ENCODE assay signal across 9 cellular contexts in genomic region chr16:23434380-23434779, GRCh38. TPM values are rescaled to one million over a fixed set of nuclear protein-coding genes. Genes with fewer than 3 reads are reported as not detected.
A peak's percentile ranks its signal among the peaks of the same experiment; 100 is the strongest.
DNase-seq lines count a peak whose midpoint lies in the region; ATAC-seq, FAIRE-seq and TF ChIP-seq lines count a peak whose summit lies in the region.
"Had no signal": no experiment of that assay in that cellular context is flagged by ENCODE, and none has a peak within 500 bp of the region (broad histone marks: within the 10 kb centered on the region; RNA-seq: fewer than 3 reads in every experiment).

No MANE protein-coding gene starts in this region.

- no peaks in the 10 kb centered on the region for H3K27me3 Mint-ChIP-seq in astrocyte (ENCODE audit: low read depth, unreplicated experiment)
- no peaks in the 10 kb centered on the region for H3K27me3 Mint-ChIP-seq in stimulated activated naive B cell treated with anti-CD40 and anti-IgM and Interleukin-4, amounts not matched to agents 10 μg/mL and 1 μg/mL and 100 μg/mL, for 72 hours

- DNase-seq in DMS 273 (lab: John Stamatoyannopoulos, UW; ENCODE audit: unreplicated experiment) (peak; percentile 80), HCEC 1CT (peak; percentile 65), NCI-H446 treated with DMSO at 0.1 percent for 48 hours (lab: John Stamatoyannopoulos, UW) (peak; percentile 39), astrocyte (ENCODE audit: low read depth) (peak; percentile 41), iPS-NIHi11 (ENCODE audit: low spot score) (peak; percentile 64)
- peak; percentile 9 for DNase-seq in stimulated activated naive B cell treated with anti-CD40 and anti-IgM and Interleukin-4, amounts not matched to agents 10 μg/mL and 1 μg/mL and 100 μg/mL, for 72 hours
- no peak for DNase-seq in stimulated activated CD8-positive, alpha-beta memory T cell treated with anti-CD3 and anti-CD28 coated beads, Interleukin-4, amount 100 ng/mL, for 48 hours

- TF ChIP-seq CTCF in astrocyte (IDR thresholded peaks at IDR 0.05; ENCODE audit: insufficient read depth, low read depth, low read length): peak; percentile 96

- no peaks in the 10 kb centered on the region for H3K27me3 ChIP-seq in astrocyte (ENCODE audit: insufficient read depth, low read length)

- peaks cover 22% of the 10 kb centered on the region for H3K36me3 ChIP-seq in astrocyte (ENCODE audit: insufficient read depth, low read length)

- H4K20me1 ChIP-seq in astrocyte (ENCODE audit: insufficient read depth, low read length): peaks cover 29% of the 10 kb centered on the region

- H3K9me3 Mint-ChIP-seq in astrocyte (ENCODE audit: unreplicated experiment): no peaks in the 10 kb centered on the region
- H3K9me3 Mint-ChIP-seq in stimulated activated naive B cell treated with anti-CD40 and anti-IgM and Interleukin-4, amounts not matched to agents 10 μg/mL and 1 μg/mL and 100 μg/mL, for 72 hours: no peaks in the 10 kb centered on the region

- no peaks in the 10 kb centered on the region for H3K4me1 ChIP-seq in astrocyte (ENCODE audit: insufficient read depth, low read length)

- no peaks in the 10 kb centered on the region for H3K79me2 ChIP-seq in astrocyte (ENCODE audit: insufficient read depth, low read length)

- H3K4me3 ChIP-seq in astrocyte (ENCODE audit: insufficient read depth, low read depth, low read length): no peak overlapping the region
- H3K4me3 ChIP-seq: skin epidermis had no signal

- H3K4me2 ChIP-seq in astrocyte (ENCODE audit: low read length): no peak overlapping the region

- H3K4me1 Mint-ChIP-seq in astrocyte (ENCODE audit: low read depth, unreplicated experiment): no peaks in the 10 kb centered on the region
- H3K4me1 Mint-ChIP-seq in stimulated activated naive B cell treated with anti-CD40 and anti-IgM and Interleukin-4, amounts not matched to agents 10 μg/mL and 1 μg/mL and 100 μg/mL, for 72 hours: no peaks in the 10 kb centered on the region

- H3K27ac ChIP-seq in astrocyte (ENCODE audit: low read depth, low read length): no peak overlapping the region

- no peak overlapping the region for H2AFZ ChIP-seq in astrocyte (ENCODE audit: low read depth, low read length)

- peak; percentile 50 for FAIRE-seq in astrocyte (lab: Jason Lieb, UNC)

- no peak overlapping the region for H3K9ac ChIP-seq in astrocyte (ENCODE audit: low read length)

- H3K27ac Mint-ChIP-seq in astrocyte (ENCODE audit: unreplicated experiment): no peak overlapping the region
- no peak overlapping the region for H3K27ac Mint-ChIP-seq in stimulated activated naive B cell treated with anti-CD40 and anti-IgM and Interleukin-4, amounts not matched to agents 10 μg/mL and 1 μg/mL and 100 μg/mL, for 72 hours

- peaks cover 24% of the 10 kb centered on the region for H3K36me3 Mint-ChIP-seq in astrocyte (ENCODE audit: low read depth, unreplicated experiment)
- H3K36me3 Mint-ChIP-seq in stimulated activated naive B cell treated with anti-CD40 and anti-IgM and Interleukin-4, amounts not matched to agents 10 μg/mL and 1 μg/mL and 100 μg/mL, for 72 hours: peaks cover 45 to 52% of the 10 kb centered on the region in 2 donors

- ATAC-seq in stimulated activated naive B cell treated with anti-CD40 and anti-IgM and Interleukin-4, amounts not matched to agents 10 μg/mL and 1 μg/mL and 100 μg/mL, for 72 hours (replicated peaks): no peak
- ATAC-seq in GM19395 (IDR thresholded peaks at IDR 0.05; ENCODE audit: unreplicated experiment): no peak

- H3K4me3 Mint-ChIP-seq in astrocyte (ENCODE audit: unreplicated experiment): no peak overlapping the region
- H3K4me3 Mint-ChIP-seq in stimulated activated naive B cell treated with anti-CD40 and anti-IgM and Interleukin-4, amounts not matched to agents 10 μg/mL and 1 μg/mL and 100 μg/mL, for 72 hours: no peak overlapping the region

- no peaks in the 10 kb centered on the region for H3K9me3 ChIP-seq in astrocyte (ENCODE audit: insufficient read depth, low read depth, low read length)

RNA-seq across cellular contexts. Expression of gene COG7, which starts 18.6 kb away (rescaled TPM):
- total RNA-seq in astrocyte: 17.9 and 19.8 TPM in 2 replicates
